In genomic region chr13:42229287-42229686, GRCh38 we compare ENCODE assay signal across 1 cellular context.
TF ChIP-seq lines count a peak whose summit lies in the region.

No MANE protein-coding gene starts in this region.

TF ChIP-seq in GM23338, 12 proteins besides CTCF, POLR2A, EP300 and RAD21 (continued from another document):
- TF ChIP-seq ZNF462 (CRISPR knock-in tag; IDR thresholded peaks at IDR 0.05) = no peak
- no peak for TF ChIP-seq CREB1 (CRISPR knock-in tag; IDR thresholded peaks at IDR 0.05; ENCODE audit: low read depth)
TF ChIP-seq in GM23338: peak in this region for 0.
